Comparison of ENCODE assay signal across 8 cellular contexts in genomic region chr2:197310271-197310939, GRCh38. TPM values are rescaled to one million over a fixed set of nuclear protein-coding genes. Genes with fewer than 3 reads are reported as not detected.
DNase-seq lines count a peak whose midpoint lies in the region; ATAC-seq lines count a peak whose summit lies in the region.

TSS of gene ANKRD44 (minus strand) at chr2:197310780. CDS start at chr2:197310604, 176 bp downstream.

- peak; percentile 91 to 94 (median 94) for DNase-seq in CD4-positive, alpha-beta memory T cell
- peak; percentile 90 for DNase-seq in HK-2 (ENCODE audit: unreplicated experiment)
- peak; percentile 26 for DNase-seq in NK-92 (lab: John Stamatoyannopoulos, UW; ENCODE audit: unreplicated experiment)
- peak; percentile 94 for DNase-seq in activated CD8-positive, alpha-beta memory T cell treated with anti-CD3 and anti-CD28 coated beads for 24 hours
- DNase-seq in effector CD4-positive, alpha-beta T cell, result peak; percentile 84
- peak; percentile 84 to 86 for DNase-seq in memory B cell (ENCODE audit: low spot score in 2 of 2)
- peak; percentile 75 for DNase-seq in stimulated activated CD8-positive, alpha-beta memory T cell treated with anti-CD3 and anti-CD28 coated beads, Interleukin-12 subunit alpha, Interleukin-12 subunit beta, amount 100 ng/mL, for 24 hours (ENCODE audit: extremely low read depth)

- no peaks in the 10 kb centered on the region for H3K36me3 ChIP-seq in CD4-positive, alpha-beta memory T cell (ENCODE audit: insufficient read depth, low read length)

- no peaks in the 10 kb centered on the region for H3K27me3 Mint-ChIP-seq in CD4-positive, alpha-beta memory T cell
- H3K27me3 Mint-ChIP-seq in memory B cell, result no peaks in the 10 kb centered on the region

- peaks cover 47 to 74% (median 56%) of the 10 kb centered on the region in 4 donors for H3K4me1 Mint-ChIP-seq in CD4-positive, alpha-beta memory T cell
- peaks cover 45% of the 10 kb centered on the region for H3K4me1 Mint-ChIP-seq in memory B cell

- peak within 1 kb of the TSS; percentile 93 for H3K27ac ChIP-seq in CD4-positive, alpha-beta memory T cell (ENCODE audit: low read depth, low read length)

- intact Hi-C loops in CD4-positive, alpha-beta memory T cell (cut with micrococcal nuclease), result loop anchor here (1.0 to 5.0 kb wide), 7 partner anchors 47 to 298 kb away; partner anchors contain the start of gene COQ10B

- peaks cover 55% of the 10 kb centered on the region for H3K4me1 ChIP-seq in CD4-positive, alpha-beta memory T cell (ENCODE audit: insufficient read depth, low read length)

- H3K36me3 Mint-ChIP-seq in CD4-positive, alpha-beta memory T cell, result peaks cover 3 to 30% of the 10 kb centered on the region in 2 donors
- peaks cover 5% of the 10 kb centered on the region for H3K36me3 Mint-ChIP-seq in memory B cell

- peak within 1 kb of the TSS; percentile 91 to 97 (median 95) for H3K4me3 Mint-ChIP-seq in CD4-positive, alpha-beta memory T cell
- H3K4me3 Mint-ChIP-seq in memory B cell, result peak within 1 kb of the TSS; percentile 96

- POLR2A ChIA-PET in CD4-positive, alpha-beta memory T cell (lab: Charles Lee; ENCODE audit: partially characterized antibody), result interaction anchor here (0.6 to 20.5 kb wide), 18 partner anchors 13 to 196 kb away, joined by 3 to 1065 read pairs (median 15); no protein-coding TSS in a partner anchor

- peak within 1 kb of the TSS; percentile 65 to 87 for H3K4me3 ChIP-seq in CD4-positive, alpha-beta memory T cell (ENCODE audit: low read length in 2 of 2)

- H3K9me3 Mint-ChIP-seq in CD4-positive, alpha-beta memory T cell, result no peaks in the 10 kb centered on the region
- H3K9me3 Mint-ChIP-seq in memory B cell, result no peaks in the 10 kb centered on the region

- H3K27ac Mint-ChIP-seq in CD4-positive, alpha-beta memory T cell, result peak within 1 kb of the TSS; percentile 94 to 97 (median 96)
- H3K27ac Mint-ChIP-seq in memory B cell, result peak within 1 kb of the TSS; percentile 96

- CTCF ChIA-PET in CD4-positive, alpha-beta memory T cell (lab: Charles Lee; ENCODE audit: partially characterized antibody), result interaction anchor here (1.0 to 11.5 kb wide), 18 partner anchors 9 to 201 kb away, joined by 3 to 146 read pairs (median 12); no protein-coding TSS in a partner anchor

- ATAC-seq in GM19452 (IDR thresholded peaks at IDR 0.05; ENCODE audit: unreplicated experiment) (peak; percentile 55), memory B cell (ENCODE audit: low read depth) (peak; percentile 79)

- no peaks in the 10 kb centered on the region for H3K9me3 ChIP-seq in CD4-positive, alpha-beta memory T cell (ENCODE audit: control insufficient read depth in 1 of 2, low read length in 2 of 2)

- H3K27me3 ChIP-seq in CD4-positive, alpha-beta memory T cell (ENCODE audit: insufficient read depth, low read length), result no peaks in the 10 kb centered on the region

RNA-seq across cellular contexts. Expression of gene ANKRD44, which starts in this region (rescaled TPM):
- 100 to 1,000 TPM; 229 to 248 TPM for total RNA-seq in CD4-positive, alpha-beta memory T cell
- 10 to 100 TPM; 51.5 to 87.9 TPM for polyA plus RNA-seq in CD4-positive, alpha-beta memory T cell

Comparison
In these comparisons a context has a peak if more than half of its experiments do, and no peak if none do; other contexts are left out.
1. Peak in every context shown above with its lines: DNase-seq, ATAC-seq, H3K4me3 ChIP-seq and H3K27ac ChIP-seq.
2. DNase-seq: peak in every context shown above with its lines; median percentile 94 in CD4-positive, alpha-beta memory T cell; 94 in activated CD8-positive, alpha-beta memory T cell treated with anti-CD3 and anti-CD28 coated beads for 24 hours; 90 in HK-2; 85 in memory B cell; 84 in effector CD4-positive, alpha-beta T cell; 75 in stimulated activated CD8-positive, alpha-beta memory T cell treated with anti-CD3 and anti-CD28 coated beads, Interleukin-12 subunit alpha, Interleukin-12 subunit beta, amount 100 ng/mL, for 24 hours; 26 in NK-92.